ENCODE assay signal across 8 cellular contexts in the genomic region with DNA sequence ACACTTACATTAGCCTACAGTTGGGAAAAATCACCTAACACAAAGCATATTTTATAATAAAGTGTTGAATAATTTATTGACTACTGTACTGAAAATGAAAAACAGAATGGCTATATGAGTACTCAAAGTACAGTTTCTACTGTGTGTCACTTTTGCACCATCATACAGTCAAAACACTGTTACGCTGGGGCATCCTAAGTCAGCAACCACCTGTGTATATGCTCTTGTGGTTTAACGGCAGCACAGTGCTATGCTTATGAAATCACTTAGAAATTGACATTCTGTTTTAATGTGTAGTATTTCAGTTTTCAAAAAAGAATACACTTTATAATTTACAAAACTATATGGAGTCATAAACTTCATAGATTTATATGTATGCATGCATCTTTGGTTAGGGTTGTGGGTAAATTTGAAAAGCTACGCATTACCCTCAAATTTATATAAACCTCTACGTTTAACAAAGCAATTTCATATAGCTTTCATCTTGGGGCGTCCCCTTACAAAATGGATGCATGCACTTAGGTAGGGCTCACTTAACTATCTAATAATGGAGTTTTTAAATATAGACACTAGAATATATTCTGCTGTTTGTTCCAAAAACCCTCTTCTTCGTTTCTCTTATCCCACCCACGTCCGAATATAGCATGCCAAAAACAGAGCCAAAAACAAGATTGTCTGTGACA. TPM values are rescaled to one million over a fixed set of nuclear protein-coding genes. Genes with fewer than 3 reads are reported as not detected.
DNase-seq lines count a peak whose midpoint lies in the region; ATAC-seq lines count a peak whose summit lies in the region.

No MANE protein-coding gene starts in this region.

- DNase-seq in GF-D8 (lab: John Stamatoyannopoulos, UW) (peak; percentile 81), Karpas-422 (no peak), neuronal stem cell (ENCODE audit: low spot score) (no peak), hippocampal formation (lab: John Stamatoyannopoulos, UW) (no peak), cortex of kidney (lab: John Stamatoyannopoulos, UW) (no peak)
- DNase-seq in central memory CD8-positive, alpha-beta T cell (ENCODE audit: low spot score in 2 of 2) = no peak
- no peak for DNase-seq in effector CD8-positive, alpha-beta T cell (lab: John Stamatoyannopoulos, UW)

- H4K91ac ChIP-seq in neuronal stem cell (ENCODE audit: low read depth, low read length, poor library complexity) = no peak overlapping the region

- H2AFZ ChIP-seq in Karpas-422 (ENCODE audit: low read length) (peak overlapping the region; percentile 84), neuronal stem cell (ENCODE audit: low read length) (peak overlapping the region; percentile 97)

- peaks cover 41% of the 10 kb centered on the region for H3K79me2 ChIP-seq in Karpas-422 (ENCODE audit: low read length)

- H4K20me1 ChIP-seq in Karpas-422 (ENCODE audit: insufficient read depth, low read depth, low read length) = no peaks in the 10 kb centered on the region

- no peak overlapping the region for H4K8ac ChIP-seq in neuronal stem cell (ENCODE audit: low read depth, low read length)

- H3K36me3 ChIP-seq in Karpas-422 (ENCODE audit: insufficient read depth, low read length) (0 out of 2 replicates have a peak, but pooled peaks cover 3% of the 10 kb centered on the region), neuronal stem cell (replicated peaks in 1 of 2; ENCODE audit: control insufficient read depth in 2 of 2, insufficient read depth in 2 of 2, low read length in 2 of 2) (no peaks in the 10 kb centered on the region)

- H3K27me3 ChIP-seq in Karpas-422 (ENCODE audit: low read length) = no peaks in the 10 kb centered on the region
- no peaks in the 10 kb centered on the region for H3K27me3 ChIP-seq in neuronal stem cell (ENCODE audit: control insufficient read depth in 3 of 3, insufficient read depth in 3 of 3, low read depth in 1 of 3, low read length in 3 of 3)

- H2BK15ac ChIP-seq in neuronal stem cell (ENCODE audit: low read length) = no peak overlapping the region

- peak overlapping the region; percentile 95 for H3K4me3 Mint-ChIP-seq in central memory CD8-positive, alpha-beta T cell

- H3K36me3 Mint-ChIP-seq in central memory CD8-positive, alpha-beta T cell (ENCODE audit: insufficient read depth) = peaks cover 7% of the 10 kb centered on the region

- H3K9ac ChIP-seq in Karpas-422 (ENCODE audit: low read length) (peak overlapping the region; percentile 75), neuronal stem cell (ENCODE audit: low read depth, low read length, poor library complexity) (no peak overlapping the region)

- no CpG with 5 or more reads among the region's 8 CpGs for WGBS in neuronal stem cell (ENCODE audit: extremely low coverage in 2 of 2, insufficient read length in 2 of 2, insufficient replicate concordance in 1 of 2), 2 donors

- H3K27ac ChIP-seq in Karpas-422 (ENCODE audit: low read length) = no peak overlapping the region
- H3K27ac ChIP-seq in neuronal stem cell (replicated peaks; ENCODE audit: low read length) = no peak overlapping the region

- H3K9me3 ChIP-seq in Karpas-422 (ENCODE audit: low read length) (no peaks in the 10 kb centered on the region), neuronal stem cell (replicated peaks in 1 of 2; ENCODE audit: control insufficient read depth in 2 of 2, insufficient read depth in 1 of 2, low read depth in 1 of 2, low read length in 2 of 2) (no peaks in the 10 kb centered on the region)

- H3K4me1 ChIP-seq in Karpas-422 (ENCODE audit: low read length) (peaks cover 30% of the 10 kb centered on the region), neuronal stem cell (ENCODE audit: control insufficient read depth in 2 of 2, insufficient read depth in 1 of 2, low read depth in 1 of 2, low read length in 2 of 2) (peaks cover 2 to 3% of the 10 kb centered on the region in 2 donors)

- H3K18ac ChIP-seq in neuronal stem cell (ENCODE audit: low read length) = no peak overlapping the region

- H3K4me2 ChIP-seq in Karpas-422 (ENCODE audit: low read depth, low read length, poor library complexity, severe bottlenecking) = peak overlapping the region; percentile 73
- no peak overlapping the region for H3K4me2 ChIP-seq in neuronal stem cell (ENCODE audit: insufficient read depth, low read length, poor library complexity, severe bottlenecking)

- H3K4me3 ChIP-seq in Karpas-422 (ENCODE audit: low read length) (peak overlapping the region; percentile 93), neuronal stem cell (ENCODE audit: low read length in 2 of 2) (peak overlapping the region in 1 of 2 donors; percentile 74)

- H3K9me3 Mint-ChIP-seq in central memory CD8-positive, alpha-beta T cell = no peaks in the 10 kb centered on the region

- H3K79me1 ChIP-seq in neuronal stem cell (ENCODE audit: low read depth, low read length) = peaks cover 3% of the 10 kb centered on the region

- peaks cover 28% of the 10 kb centered on the region for H3K4me1 Mint-ChIP-seq in central memory CD8-positive, alpha-beta T cell

- H3K9me2 ChIP-seq in Karpas-422 (replicated peaks; ENCODE audit: insufficient read depth, low read length) = no peaks in the 10 kb centered on the region

- H2BK120ac ChIP-seq in neuronal stem cell (ENCODE audit: low read depth, low read length) = no peak overlapping the region

- no peak overlapping the region for H3K14ac ChIP-seq in neuronal stem cell (ENCODE audit: low read length)

- no peak overlapping the region for H2AK5ac ChIP-seq in neuronal stem cell (ENCODE audit: low read depth, low read length)

- no peak overlapping the region for H2BK12ac ChIP-seq in neuronal stem cell (ENCODE audit: low read length)

- H2BK5ac ChIP-seq in neuronal stem cell (ENCODE audit: low read length) = no peak overlapping the region

- ATAC-seq in central memory CD8-positive, alpha-beta T cell (replicated peaks; ENCODE audit: extremely low read depth, poor library complexity, severe bottlenecking) = peak; percentile 43
- ATAC-seq in HG02852 (IDR thresholded peaks at IDR 0.05; ENCODE audit: unreplicated experiment) = no peak

- H3K27me3 Mint-ChIP-seq in central memory CD8-positive, alpha-beta T cell = no peaks in the 10 kb centered on the region

- H3K23ac ChIP-seq in neuronal stem cell (ENCODE audit: low read depth, low read length, poor library complexity) = no peak overlapping the region

- H3K27ac Mint-ChIP-seq in central memory CD8-positive, alpha-beta T cell (ENCODE audit: low read depth) = peak overlapping the region; percentile 64

- no peak overlapping the region for H3K4ac ChIP-seq in neuronal stem cell (ENCODE audit: low read length)

RNA-seq across cellular contexts. Expression of a gene that starts 0.7 kb away (rescaled TPM):
- total RNA-seq in Karpas-422 (2014; rRNA removed; shearing (Covaris generic); ENCODE audit: low replicate concordance) = 4.6 and 9.1 TPM in 2 replicates
- polyA plus RNA-seq in neuronal stem cell (2013, experiment 1 of 2) = 12.1 TPM
- 11.5 TPM for polyA plus RNA-seq in neuronal stem cell (2013, experiment 2 of 2)
